Comparison of ENCODE assay signal across 1 cellular context in genomic region chr3:50189274-50189673, GRCh38.
TF ChIP-seq lines count a peak whose summit lies in the region.

No MANE protein-coding gene starts in this region.

TF ChIP-seq in K562, 482 proteins besides CTCF, POLR2A, EP300 and RAD21:
- TF ChIP-seq SMARCB1 (IDR thresholded peaks at IDR 0.05; ENCODE audit: insufficient read length, low read depth), result no peak
- no peak for TF ChIP-seq NR1H2 (CRISPR knock-in tag; IDR thresholded peaks at IDR 0.05)
- TF ChIP-seq ZNF253 (CRISPR knock-in tag; conservative IDR thresholded peaks at IDR 0.05), result no peak
- TF ChIP-seq ARHGAP35 (IDR thresholded peaks at IDR 0.05; ENCODE audit: partially characterized antibody), result no peak
- no peak for TF ChIP-seq ZBTB2 (IDR thresholded peaks at IDR 0.05)
- 0 out of 2 replicates have a peak, but pooled peaks have one; percentile 20 for TF ChIP-seq JUND (IDR thresholded peaks at IDR 0.05; ENCODE audit: borderline replicate concordance, low read depth, low read length)
- no peak for TF ChIP-seq JUND (tag; IDR thresholded peaks at IDR 0.05; ENCODE audit: borderline replicate concordance, low read depth, low read length)
- no peak for TF ChIP-seq BRCA1 (IDR thresholded peaks at IDR 0.05)
- no peak for TF ChIP-seq BRCA1 (CRISPR knock-in tag; IDR thresholded peaks at IDR 0.05)
- no peak for TF ChIP-seq TBL1XR1 (IDR thresholded peaks at IDR 0.05; ENCODE audit: low read length in 2 of 2)
- TF ChIP-seq ZNF655 (CRISPR knock-in tag; IDR thresholded peaks at IDR 0.05), result no peak
- peak; percentile 48; the same call in 1 of the 2 replicates for TF ChIP-seq CC2D1A (IDR thresholded peaks at IDR 0.05)
- peak; percentile 92 for TF ChIP-seq SMC3 (conservative IDR thresholded peaks at IDR 0.05; ENCODE audit: insufficient read depth, low read depth, low read length)
- TF ChIP-seq MEF2A (IDR thresholded peaks at IDR 0.05; ENCODE audit: control insufficient read depth, low read depth, low read length), result 0 out of 2 replicates have a peak, but pooled peaks have one; percentile 29
- peak; percentile 81; the same call in 1 of the 2 replicates for TF ChIP-seq ARID2 (IDR thresholded peaks at IDR 0.05)
- peak; percentile 76 for TF ChIP-seq STAG1 (CRISPR knock-in tag; IDR thresholded peaks at IDR 0.05; ENCODE audit: borderline replicate concordance)
- TF ChIP-seq EGR1 (conservative IDR thresholded peaks at IDR 0.05), result peak; percentile 78
- TF ChIP-seq TFAP4 (CRISPR knock-in tag; IDR thresholded peaks at IDR 0.05; ENCODE audit: borderline replicate concordance), result peak; percentile 33; the same call in 1 of the 2 replicates
- TF ChIP-seq ZSCAN32 (CRISPR knock-in tag; IDR thresholded peaks at IDR 0.05), result no peak
- 0 out of 2 replicates have a peak, but pooled peaks have one; percentile 15 for TF ChIP-seq KLF16 (IDR thresholded peaks at IDR 0.05)
- peak; percentile 65 for TF ChIP-seq DEAF1 (CRISPR knock-in tag; IDR thresholded peaks at IDR 0.05)
- TF ChIP-seq RB1 (IDR thresholded peaks at IDR 0.05; ENCODE audit: low read depth), result peak; percentile 40; the same call in 1 of the 2 replicates
- TF ChIP-seq SMAD3 (CRISPR knock-in tag; conservative IDR thresholded peaks at IDR 0.05), result no peak
- TF ChIP-seq HDAC8 (tag; IDR thresholded peaks at IDR 0.05), result no peak
